Comparison of ENCODE assay signal across 8 cellular contexts in genomic region chr16:28845173-28846079, GRCh38. TPM values are rescaled to one million over a fixed set of nuclear protein-coding genes. Genes with fewer than 3 reads are reported as not detected.
A peak's percentile ranks its signal among the peaks of the same experiment; 100 is the strongest.
DNase-seq lines count a peak whose midpoint lies in the region; ATAC-seq and TF ChIP-seq lines count a peak whose summit lies in the region.

No MANE protein-coding gene starts in this region.

- H3K36me3 ChIP-seq in GM06990 (ENCODE audit: control insufficient read depth, insufficient read depth, low read length), result peaks cover 26% of the 10 kb centered on the region
- H3K36me3 ChIP-seq in effector memory CD4-positive, alpha-beta T cell (ENCODE audit: control insufficient read depth, insufficient read depth, low read length), result peaks cover 27% of the 10 kb centered on the region

- H3K4me1 ChIP-seq in effector memory CD4-positive, alpha-beta T cell (ENCODE audit: control insufficient read depth, insufficient read depth, low read length, poor library complexity, severe bottlenecking), result peaks cover 19% of the 10 kb centered on the region

- H3K9me3 ChIP-seq in effector memory CD4-positive, alpha-beta T cell (ENCODE audit: control insufficient read depth, low read length), result no peaks in the 10 kb centered on the region

- TF ChIP-seq CTCF in GM06990 (IDR thresholded peaks at IDR 0.05; ENCODE audit: insufficient read depth, low read length, poor library complexity, severe bottlenecking), result no peak

- DNase-seq in GM06990 (ENCODE audit: extremely low read depth, insufficient read length), result no peak
- no peak for DNase-seq in effector memory CD4-positive, alpha-beta T cell
- peak; percentile 15 for DNase-seq in myocyte (ENCODE audit: low read depth)
- peak; percentile 61 for DNase-seq in ureter (ENCODE audit: low spot score)
- DNase-seq in SHP77 treated with DMSO at 0.1 percent for 48 hours (lab: John Stamatoyannopoulos, UW), result no peak

- H3K27me3 ChIP-seq in GM06990 (replicated peaks; ENCODE audit: control insufficient read depth, insufficient read depth, low read length), result no peaks in the 10 kb centered on the region
- H3K27me3 ChIP-seq in effector memory CD4-positive, alpha-beta T cell (replicated peaks; ENCODE audit: control insufficient read depth, insufficient read depth, low read length, poor library complexity, severe bottlenecking), result no peaks in the 10 kb centered on the region

- H3K4me3 ChIP-seq in GM06990 (replicated peaks; ENCODE audit: low read depth, low read length), result peak overlapping the region; percentile 99
- H3K4me3 ChIP-seq in effector memory CD4-positive, alpha-beta T cell (ENCODE audit: insufficient read depth, low read depth, low read length, poor library complexity, severe bottlenecking), result peak overlapping the region; percentile 89

- ATAC-seq in HG03045 (IDR thresholded peaks at IDR 0.05; ENCODE audit: unreplicated experiment) (peak; percentile 3), SK-N-SH treated with all-trans-retinoic acid at 6 μM for 48 hours (peak; percentile 55), GM21526 (IDR thresholded peaks at IDR 0.05; ENCODE audit: low FRiP score, unreplicated experiment) (no peak)

- H3K27ac ChIP-seq in effector memory CD4-positive, alpha-beta T cell (ENCODE audit: insufficient read depth, low read length, poor library complexity, severe bottlenecking), result peak overlapping the region; percentile 87

TF ChIP-seq in SK-N-SH treated with all-trans-retinoic acid at 6 μM for 48 hours, 23 proteins besides CTCF, POLR2A, EP300 and RAD21:
- TF ChIP-seq ZFP30 (CRISPR knock-in tag; IDR thresholded peaks at IDR 0.05), result no peak
- TF ChIP-seq TCF4 (CRISPR knock-in tag; IDR thresholded peaks at IDR 0.05; ENCODE audit: borderline replicate concordance), result no peak

RNA-seq across cellular contexts. Expression of gene TUFM, which starts 0.7 kb away (rescaled TPM):
- total RNA-seq in myocyte (144 and 154 TPM in 2 replicates), ureter (150 TPM)
- polyA plus RNA-seq in myocyte (2012), result 157 TPM

RNA-seq across cellular contexts. Expression of gene SH2B1, which starts 18.2 kb away (rescaled TPM):
- total RNA-seq in myocyte (33.8 and 36.3 TPM in 2 replicates), ureter (55.5 TPM)
- 39.5 TPM for polyA plus RNA-seq in myocyte (2012)

RNA-seq across cellular contexts. Expression of gene ATXN2L, which starts 22.6 kb away (rescaled TPM):
- total RNA-seq in myocyte (55.4 and 70.0 TPM in 2 replicates), ureter (162 TPM)
- 101 TPM for polyA plus RNA-seq in myocyte (2012)

RNA-seq across cellular contexts. Expression of gene ATP2A1, which starts 32.9 kb away (rescaled TPM):
- total RNA-seq in myocyte (103 and 120 TPM in 2 replicates), ureter (0.75 TPM)
- polyA plus RNA-seq in myocyte (2012), result 3.6 TPM

Comparison
In these comparisons a context has a peak if more than half of its experiments do, and no peak if none do; other contexts are left out.
1. DNase-seq: peak in myocyte (single experiment) and ureter (single experiment); none in GM06990 (single experiment), effector memory CD4-positive, alpha-beta T cell (0 of 3) and SHP77 treated with DMSO at 0.1 percent for 48 hours (single experiment).